In genomic region chr6:169490409-169490708, GRCh38 we compare ENCODE assay signal across 11 cellular contexts.
"Had no signal": no experiment of that assay in that cellular context is flagged by ENCODE, and none has a peak within 500 bp of the region (broad histone marks: within the 10 kb centered on the region; RNA-seq: fewer than 3 reads in every experiment).

No MANE protein-coding gene starts in this region.

- H3K4me3 ChIP-seq: pancreas, upper lobe of left lung had no signal

- H3K27me3 ChIP-seq: pancreas, upper lobe of left lung had no signal

- H3K9me3 ChIP-seq: pancreas, upper lobe of left lung had no signal

- H3K36me3 ChIP-seq: pancreas, upper lobe of left lung had no signal

- DNase-seq: activated CD4-positive, alpha-beta T cell treated with anti-CD3 and anti-CD28 coated beads, Interleukin-2, amount 50 U/mL, for 1 hour; amniotic stem cell; cerebellar nuclear complex; endodermal cell; immature natural killer cell; left colon; pancreas; stimulated activated CD4-positive, alpha-beta T cell treated with anti-CD3 and anti-CD28 coated beads, Interleukin-2, amount 100 ng/mL, for 24 hours; stimulated activated naive CD4-positive, alpha-beta T cell; SW 1271; upper lobe of left lung had no signal

- H3K4me1 ChIP-seq: pancreas had no signal

- H3K27ac ChIP-seq: pancreas, upper lobe of left lung had no signal
